In the genomic region with DNA sequence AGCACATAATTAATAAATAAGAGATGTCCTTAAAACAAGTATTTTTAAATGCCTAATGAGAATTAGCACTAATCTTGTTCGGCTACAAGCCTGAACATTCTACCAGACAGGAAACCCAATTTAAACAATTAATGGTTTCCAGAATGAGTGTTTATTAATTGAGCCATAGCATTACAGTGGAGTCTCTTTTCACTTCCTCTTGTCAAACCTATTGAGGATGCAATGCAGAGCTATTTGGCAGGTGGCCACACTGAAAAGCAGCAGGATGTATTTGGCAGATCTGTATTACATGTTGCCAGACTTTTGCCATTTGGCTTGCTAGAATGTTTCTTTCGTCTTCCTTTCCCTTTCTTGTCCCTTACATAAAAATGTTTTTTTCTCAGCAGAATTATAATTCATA, we compare ENCODE assay signal across 8 cellular contexts.
DNase-seq lines count a peak whose midpoint lies in the region; ATAC-seq and TF ChIP-seq lines count a peak whose summit lies in the region.

No MANE protein-coding gene starts in this region.

- no peak overlapping the region for H3K9ac ChIP-seq in OCI-LY3 (ENCODE audit: low read length)

- H3K36me3 Mint-ChIP-seq in naive B cell = no peaks in the 10 kb centered on the region
- H3K36me3 Mint-ChIP-seq in effector memory CD8-positive, alpha-beta T cell (ENCODE audit: insufficient read depth) = no peaks in the 10 kb centered on the region

- no peaks in the 10 kb centered on the region for H4K20me1 ChIP-seq in OCI-LY3 (ENCODE audit: insufficient read depth, low read length)

- no peak overlapping the region for H3K27ac ChIP-seq in OCI-LY3 (ENCODE audit: low read length)

- H3K27me3 ChIP-seq in OCI-LY3 (ENCODE audit: low read depth, low read length) = peaks cover 23% of the 10 kb centered on the region

- DNase-seq in Daoy (ENCODE audit: low read depth) = peak; percentile 54
- DNase-seq in naive B cell = peak; percentile 23
- no peak for DNase-seq in KG1 (lab: John Stamatoyannopoulos, UW)
- no peak for DNase-seq in effector memory CD8-positive, alpha-beta T cell
- no peak for DNase-seq in GF-D8 (lab: John Stamatoyannopoulos, UW)

- no peaks in the 10 kb centered on the region for H3K79me2 ChIP-seq in OCI-LY3 (ENCODE audit: low read length)

- H3K9me3 ChIP-seq in OCI-LY3 (ENCODE audit: insufficient read depth, low read length) = no peaks in the 10 kb centered on the region

- peak; percentile 71 for ATAC-seq in GM19468 (IDR thresholded peaks at IDR 0.05; ENCODE audit: extremely low read depth, unreplicated experiment)
- ATAC-seq in HG03442 (IDR thresholded peaks at IDR 0.05; ENCODE audit: unreplicated experiment) = peak; percentile 83
- peak; percentile 100 for ATAC-seq in naive B cell (ENCODE audit: low read depth in 2 of 2)
- ATAC-seq in effector memory CD8-positive, alpha-beta T cell (replicated peaks) = no peak

- TF ChIP-seq CTCF in OCI-LY3 (IDR thresholded peaks at IDR 0.05; ENCODE audit: low read depth, low read length) = no peak

- no peaks in the 10 kb centered on the region for H3K9me3 Mint-ChIP-seq in naive B cell
- H3K9me3 Mint-ChIP-seq in effector memory CD8-positive, alpha-beta T cell = peaks cover 0 to 6% of the 10 kb centered on the region in 2 donors

- H3K4me2 ChIP-seq in OCI-LY3 (ENCODE audit: low read length) = peak overlapping the region; percentile 13; the same call in 1 of the 2 replicates

- peaks cover 4 to 7% (median 6%) of the 10 kb centered on the region in 3 donors for H3K4me1 Mint-ChIP-seq in naive B cell
- H3K4me1 Mint-ChIP-seq in effector memory CD8-positive, alpha-beta T cell (ENCODE audit: low read depth in 2 of 2) = no peaks in the 10 kb centered on the region

- H3K4me1 ChIP-seq in OCI-LY3 (ENCODE audit: low read length) = peaks cover 31% of the 10 kb centered on the region

- H3K27ac Mint-ChIP-seq in naive B cell = no peak overlapping the region
- H3K27ac Mint-ChIP-seq in effector memory CD8-positive, alpha-beta T cell = no peak overlapping the region

- peaks cover 25 to 35% (median 25%) of the 10 kb centered on the region in 3 donors for H3K27me3 Mint-ChIP-seq in naive B cell
- no peaks in the 10 kb centered on the region for H3K27me3 Mint-ChIP-seq in effector memory CD8-positive, alpha-beta T cell

- H3K4me3 Mint-ChIP-seq in naive B cell = no peak overlapping the region
- no peak overlapping the region for H3K4me3 Mint-ChIP-seq in effector memory CD8-positive, alpha-beta T cell

- H2AFZ ChIP-seq in OCI-LY3 (ENCODE audit: low read depth, low read length) = no peak overlapping the region

- H3K36me3 ChIP-seq in OCI-LY3 (replicated peaks; ENCODE audit: low read depth, low read length) = no peaks in the 10 kb centered on the region

- H3K4me3 ChIP-seq in OCI-LY3 (ENCODE audit: low read length) = no peak overlapping the region

Comparison
In these comparisons a context has a peak if more than half of its experiments do, and no peak if none do; other contexts are left out.
1. DNase-seq: peak in Daoy (single experiment) and naive B cell (single experiment); none in KG1 (single experiment), effector memory CD8-positive, alpha-beta T cell (0 of 3) and GF-D8 (single experiment).